Comparison of ENCODE assay signal across 1 cellular context in genomic region chr20:25696384-25697131, GRCh38.
TF ChIP-seq lines count a peak whose summit lies in the region.

TSS of gene ZNF337 (minus strand) at chr20:25696853. CDS start at chr20:25686417, 10,436 bp downstream.

TF ChIP-seq in K562, 482 proteins besides CTCF, POLR2A, EP300 and RAD21 (continued from another document and continues in another):
- TF ChIP-seq AFF1 (IDR thresholded peaks at IDR 0.05; ENCODE audit: low read depth in 1 of 2, partially characterized antibody in 2 of 2) (peak in 1 of 2 experiments; percentile 97), TFE3 (CRISPR knock-in tag; IDR thresholded peaks at IDR 0.05) (no peak), ZNF444 (CRISPR knock-in tag; IDR thresholded peaks at IDR 0.05) (no peak), ZNF124 (CRISPR knock-in tag; IDR thresholded peaks at IDR 0.05) (no peak), MYC (IDR thresholded peaks at IDR 0.05; ENCODE audit: low read depth, low read length) (no peak; the same call in none of the 2 replicates), MYC (CRISPR knock-in tag; IDR thresholded peaks at IDR 0.05; ENCODE audit: borderline replicate concordance, low read depth) (no peak), ZC3H11A (IDR thresholded peaks at IDR 0.05; ENCODE audit: low read depth, low read length) (no peak), TRIM24 (IDR thresholded peaks at IDR 0.05) (no peak), HDAC6 (IDR thresholded peaks at IDR 0.05; ENCODE audit: low read depth, low read length) (no peak), HMBOX1 (IDR thresholded peaks at IDR 0.05) (no peak), PURB (CRISPR knock-in tag; IDR thresholded peaks at IDR 0.05; ENCODE audit: low read depth) (no peak), SMARCA5 (IDR thresholded peaks at IDR 0.05) (no peak), RCOR1 (IDR thresholded peaks at IDR 0.05; ENCODE audit: borderline replicate concordance in 1 of 2, low read depth in 2 of 2, low read length in 2 of 2) (no peak; a peak in 1 of 4 replicates), TCF7 (IDR thresholded peaks at IDR 0.05; ENCODE audit: borderline replicate concordance) (no peak), ARID1B (IDR thresholded peaks at IDR 0.05) (no peak), NR1H2 (CRISPR knock-in tag; IDR thresholded peaks at IDR 0.05) (no peak), TSHZ1 (CRISPR knock-in tag; IDR thresholded peaks at IDR 0.05) (no peak), EWSR1 (IDR thresholded peaks at IDR 0.05; ENCODE audit: borderline replicate concordance, low read depth, partially characterized antibody) (no peak), ETS1 (conservative IDR thresholded peaks at IDR 0.05; ENCODE audit: control insufficient read depth, low read depth, low read length) (peak; percentile 99), NR0B1 (IDR thresholded peaks at IDR 0.05; ENCODE audit: partially characterized antibody) (no peak), PYGO2 (tag; IDR thresholded peaks at IDR 0.05) (no peak), POLR2B (IDR thresholded peaks at IDR 0.05; ENCODE audit: low read depth, partially characterized antibody) (no peak), ZEB2 (IDR thresholded peaks at IDR 0.05) (no peak), RAD51 (IDR thresholded peaks at IDR 0.05; ENCODE audit: borderline replicate concordance, low read depth) (no peak), TAF15 (IDR thresholded peaks at IDR 0.05; ENCODE audit: low read depth, low read length) (no peak), HIVEP1 (CRISPR knock-in tag; IDR thresholded peaks at IDR 0.05) (no peak), SAFB2 (IDR thresholded peaks at IDR 0.05; ENCODE audit: borderline replicate concordance, low read depth, low read length, severe bottlenecking) (no peak), EZH2 (IDR thresholded peaks at IDR 0.05; ENCODE audit: borderline replicate concordance, low read depth, low read length) (no peak), ZNF780A (CRISPR knock-in tag; IDR thresholded peaks at IDR 0.05) (no peak), PPARD (CRISPR knock-in tag; IDR thresholded peaks at IDR 0.05) (no peak), ZNF212 (CRISPR knock-in tag; IDR thresholded peaks at IDR 0.05) (no peak), ELF4 (CRISPR knock-in tag; IDR thresholded peaks at IDR 0.05) (no peak), DNMT1 (IDR thresholded peaks at IDR 0.05) (no peak), CHD7 (IDR thresholded peaks at IDR 0.05; ENCODE audit: low read depth, low read length) (no peak), ZNF589 (CRISPR knock-in tag; IDR thresholded peaks at IDR 0.05; ENCODE audit: low read depth) (no peak), RBBP5 (IDR thresholded peaks at IDR 0.05; ENCODE audit: borderline replicate concordance, insufficient read depth, low read length, poor library complexity, severe bottlenecking) (peak; percentile 83), BRF1 (IDR thresholded peaks at IDR 0.05; ENCODE audit: borderline replicate concordance, extremely low read depth, insufficient read length) (no peak)
